In the genomic region with DNA sequence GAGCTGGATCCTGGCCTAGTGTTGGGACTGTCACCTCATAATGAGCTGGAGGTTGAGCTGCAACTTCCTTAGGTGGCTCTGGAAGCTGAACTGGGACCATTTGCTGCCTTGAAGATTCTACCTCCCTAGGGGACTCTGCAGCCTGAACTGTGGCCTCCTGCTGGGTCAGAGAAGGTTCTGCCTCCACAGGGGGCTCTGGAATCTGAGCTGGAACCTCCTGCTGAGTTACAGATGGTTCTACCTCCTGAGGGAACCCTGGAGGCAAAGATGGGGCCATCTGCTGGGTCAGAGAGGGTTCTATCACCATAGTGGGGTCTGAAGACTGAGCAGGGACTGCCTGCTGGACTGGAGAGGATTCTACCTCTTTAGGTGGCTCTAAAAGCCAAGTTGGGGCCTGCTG, we compare ENCODE assay signal across 7 cellular contexts.
"Had no signal": no experiment of that assay in that cellular context is flagged by ENCODE, and none has a peak within 500 bp of the region (broad histone marks: within the 10 kb centered on the region; RNA-seq: fewer than 3 reads in every experiment).

No MANE protein-coding gene starts in this region.

- H3K9me3 ChIP-seq: HAP-1 had no signal

- FAIRE-seq: HTR-8/SVneo, K562 had no signal

- H3K9ac ChIP-seq: GM23248 had no signal

- ATAC-seq: HCT116, K562 had no signal

- H3K27ac ChIP-seq: GM23248 had no signal

- H3K4me1 ChIP-seq: HAP-1 had no signal

- DNase-seq: GOT3, H7 had no signal

- H3K36me3 ChIP-seq: HAP-1 had no signal

- H3K4me3 ChIP-seq: GM23248, HAP-1, K562 had no signal
